Comparison of ENCODE assay signal across 21 cellular contexts in the genomic region with DNA sequence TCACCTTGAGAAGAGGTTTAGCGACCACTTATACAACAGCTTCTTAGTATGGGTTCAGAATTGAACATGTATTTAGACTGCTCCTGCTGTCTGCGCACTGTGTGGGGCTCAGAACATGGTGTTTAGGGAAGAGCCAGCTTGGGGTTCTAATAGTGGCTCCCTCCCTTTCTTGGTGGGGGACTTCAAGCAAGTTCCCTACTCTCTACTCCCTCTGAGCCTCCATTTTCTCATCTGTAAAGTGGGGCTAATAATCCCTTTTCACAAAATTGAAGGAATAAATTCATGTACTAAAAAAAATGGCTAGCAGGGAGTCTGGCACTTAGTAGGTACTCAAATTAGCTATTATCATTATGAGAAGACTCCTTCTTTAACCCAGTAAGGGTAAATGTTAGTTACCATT.
DNase-seq lines count a peak whose midpoint lies in the region; ATAC-seq, FAIRE-seq and TF ChIP-seq lines count a peak whose summit lies in the region.
"Had no signal": no experiment of that assay in that cellular context is flagged by ENCODE, and none has a peak within 500 bp of the region (broad histone marks: within the 10 kb centered on the region; RNA-seq: fewer than 3 reads in every experiment).

No MANE protein-coding gene starts in this region.

- TF ChIP-seq EP300 in HepG2 (IDR thresholded peaks at IDR 0.05; ENCODE audit: low read depth in 2 of 2, low read length in 2 of 2), result no peak
- no peak for TF ChIP-seq EP300 in HepG2 (CRISPR knock-in tag; IDR thresholded peaks at IDR 0.05; ENCODE audit: borderline replicate concordance)
- TF ChIP-seq EP300 in K562 (IDR thresholded peaks at IDR 0.05; ENCODE audit: low read length), result no peak

- 95% methylated on average over 2 of the region's 2 CpGs for WGBS in HepG2 (ENCODE audit: low lambda C conversion rate)
- WGBS in right lobe of liver (ENCODE audit: insufficient coverage, low coverage, low lambda C conversion rate, missing lambda C conversion rate), result 86% methylated on average over 1 of the region's 2 CpGs
- WGBS in K562 (ENCODE audit: insufficient coverage, low coverage, missing lambda C conversion rate), result 21% methylated on average over 2 of the region's 2 CpGs

- no peak for DNase-seq in HepG2 (ENCODE audit: low spot score)
- DNase-seq in right lobe of liver, result no peak
- no peak for DNase-seq in K562 (ENCODE audit: extremely low read depth in 1 of 4, low spot score in 3 of 4)
- no peak for DNase-seq in activated naive CD4-positive, alpha-beta T cell treated with anti-CD3 and anti-CD28 coated beads, Interleukin-2, amount 10 ng/mL, durations not matched to agents 7 days and 5 days
- DNase-seq: AML-193; Caco-2; Calu3; CD4-positive, alpha-beta T cell; CD8-positive, alpha-beta T cell; DMS79 treated with DMSO at 0.1 percent for 48 hours; GF-D8 had no signal

- H3K9ac ChIP-seq in HepG2 (ENCODE audit: insufficient read depth, low read depth, low read length), result no peak overlapping the region
- no peak overlapping the region for H3K9ac ChIP-seq in K562 (ENCODE audit: insufficient read depth in 1 of 2, low read depth in 2 of 2, low read length in 2 of 2)
- H3K9ac ChIP-seq: BLaER1 treated with 17β-estradiol and CSF1 and Interleukin-3, amounts not matched to agents 10 nM and 100 nM had no signal

- in situ Hi-C loops in HepG2 (cut with HindIII; ENCODE audit: extremely low pct_ligation_motif_present, low pct_unique_long_range_greater_than_20kb), result no loop called here
- in situ Hi-C loops in K562 (cut with MboI), result no loop called here

- H3K9me1 ChIP-seq in K562 (ENCODE audit: control insufficient read depth, insufficient read depth, low read length), result no peaks in the 10 kb centered on the region

- H4K20me1 ChIP-seq in HepG2 (ENCODE audit: insufficient read depth, low read length), result no peaks in the 10 kb centered on the region
- H4K20me1 ChIP-seq in K562 (replicated peaks; ENCODE audit: control insufficient read depth, insufficient read depth, low read length), result no peaks in the 10 kb centered on the region
- H4K20me1 ChIP-seq: BLaER1 treated with 17β-estradiol and CSF1 and Interleukin-3, amounts not matched to agents 10 nM and 100 nM had no signal

- FAIRE-seq in HepG2 (lab: Jason Lieb, UNC), result no peak
- no peak for FAIRE-seq in K562 (lab: Jason Lieb, UNC)
- FAIRE-seq: A549, D721Med, G401.6, GM12891, GM19239 had no signal

- H3K36me3 ChIP-seq in HepG2 (replicated peaks in 1 of 2; ENCODE audit: control insufficient read depth in 1 of 2, insufficient read depth in 2 of 2, low read length in 2 of 2) (no peaks in the 10 kb centered on the region), right lobe of liver (no peaks in the 10 kb centered on the region), K562 (ENCODE audit: control insufficient read depth, insufficient read depth, low read length) (no peaks in the 10 kb centered on the region)
- H3K36me3 ChIP-seq: BLaER1 treated with 17β-estradiol and CSF1 and Interleukin-3, amounts not matched to agents 10 nM and 100 nM had no signal

- H3K4me2 ChIP-seq in HepG2 (ENCODE audit: low read depth, low read length) (no peak overlapping the region), K562 (ENCODE audit: insufficient read depth, low read length) (no peak overlapping the region)
- H3K4me2 ChIP-seq: A549; BLaER1 treated with 17β-estradiol and CSF1 and Interleukin-3, amounts not matched to agents 10 nM and 100 nM had no signal

- TF ChIP-seq CTCF in HepG2 (CRISPR knock-in tag; IDR thresholded peaks at IDR 0.05) (no peak), right lobe of liver (IDR thresholded peaks at IDR 0.05) (no peak), K562 (IDR thresholded peaks at IDR 0.05 in 2 of 3, conservative IDR thresholded peaks at IDR 0.05 in 1 of 3; ENCODE audit: insufficient read depth in 2 of 3, low read depth in 1 of 3, low read length in 3 of 3) (no peak)

- H3K27me3 ChIP-seq in HepG2 (ENCODE audit: control insufficient read depth in 1 of 2, insufficient read depth in 2 of 2, low read length in 2 of 2), result no peaks in the 10 kb centered on the region
- H3K27me3 ChIP-seq in right lobe of liver, result no peaks in the 10 kb centered on the region
- no peaks in the 10 kb centered on the region; a peak in 2 of 5 replicates for H3K27me3 ChIP-seq in K562 (ENCODE audit: control insufficient read depth in 2 of 2, insufficient read depth in 2 of 2, low read length in 2 of 2)
- H3K27me3 ChIP-seq: BLaER1 treated with 17β-estradiol and CSF1 and Interleukin-3, amounts not matched to agents 10 nM and 100 nM had no signal

- CTCF ChIA-PET in HepG2 (lab: Yijun Ruan, JAX; ENCODE audit: low intra/inter-chr PET ratio, low total read pairs) (no interaction called here), K562 (lab: Yijun Ruan, JAX; ENCODE audit: low intra/inter-chr PET ratio) (no interaction called here)
- CTCF ChIA-PET in activated naive CD4-positive, alpha-beta T cell treated with anti-CD3 and anti-CD28 coated beads, Interleukin-2, amount 10 ng/mL, durations not matched to agents 7 days and 5 days (lab: Charles Lee), result interaction anchor here (0.9 to 1.3 kb wide), 2 partner anchors 20 to 24 kb away, joined by 3 to 4 read pairs; no protein-coding TSS in a partner anchor

- no TSS peak for BruUV-seq in HepG2 (replicated peaks; lab: Mats Ljungman, UMichigan)
- BruUV-seq in K562 (replicated peaks; lab: Mats Ljungman, UMichigan), result no TSS peak

- ATAC-seq in HepG2 (no peak), right lobe of liver (no peak), K562 (no peak), GM19467 (IDR thresholded peaks at IDR 0.05; ENCODE audit: unreplicated experiment) (no peak)
- ATAC-seq: A549; CD8-positive, alpha-beta T cell had no signal

- H3K4me1 Mint-ChIP-seq in activated naive CD4-positive, alpha-beta T cell treated with anti-CD3 and anti-CD28 coated beads, Interleukin-2, amount 10 ng/mL, durations not matched to agents 7 days and 5 days, result no peaks in the 10 kb centered on the region

- POLR2A ChIA-PET in HepG2 (lab: Yijun Ruan, JAX) (no interaction called here), K562 (lab: Yijun Ruan, JAX) (no interaction called here)

- intact Hi-C loops in HepG2 (cut with micrococcal nuclease; ENCODE audit: unreplicated experiment), result no loop called here
- intact Hi-C loops in right lobe of liver (cut with DNase I), result no loop called here
- intact Hi-C loops in K562 (cut with micrococcal nuclease), result no loop called here

- H2AFZ ChIP-seq in HepG2 (ENCODE audit: low read length) (no peak overlapping the region), K562 (ENCODE audit: low read depth, low read length) (no peak overlapping the region)

- peaks cover 5% of the 10 kb centered on the region for H3K27me3 Mint-ChIP-seq in activated naive CD4-positive, alpha-beta T cell treated with anti-CD3 and anti-CD28 coated beads, Interleukin-2, amount 10 ng/mL, durations not matched to agents 7 days and 5 days
- H3K27me3 Mint-ChIP-seq: CD4-positive, alpha-beta T cell had no signal

- H3K9me3 Mint-ChIP-seq in activated naive CD4-positive, alpha-beta T cell treated with anti-CD3 and anti-CD28 coated beads, Interleukin-2, amount 10 ng/mL, durations not matched to agents 7 days and 5 days, result peaks cover 4% of the 10 kb centered on the region

- H3K79me2 ChIP-seq in HepG2 (ENCODE audit: insufficient read depth, low read length), result no peaks in the 10 kb centered on the region
- H3K79me2 ChIP-seq in K562 (ENCODE audit: control insufficient read depth, insufficient read depth, low read length), result no peaks in the 10 kb centered on the region

- TF ChIP-seq POLR2A in HepG2 (IDR thresholded peaks at IDR 0.05; ENCODE audit: insufficient read depth in 1 of 2, low read depth in 2 of 2, low read length in 2 of 2) (no peak), right lobe of liver (IDR thresholded peaks at IDR 0.05) (no peak), K562 (conservative IDR thresholded peaks at IDR 0.05) (no peak)

- H3K27ac ChIP-seq in HepG2 (ENCODE audit: extremely low read length, insufficient read depth, low read length), result no peak overlapping the region
- H3K27ac ChIP-seq in right lobe of liver, result no peak overlapping the region
- no peak overlapping the region for H3K27ac ChIP-seq in K562 (ENCODE audit: extremely low read depth, low read depth, low read length)
- H3K27ac ChIP-seq: 22Rv1; A549; BLaER1 treated with 17β-estradiol and CSF1 and Interleukin-3, amounts not matched to agents 10 nM and 100 nM; C4-2B had no signal

- no peak overlapping the region for H3K27ac Mint-ChIP-seq in activated naive CD4-positive, alpha-beta T cell treated with anti-CD3 and anti-CD28 coated beads, Interleukin-2, amount 10 ng/mL, durations not matched to agents 7 days and 5 days
- H3K27ac Mint-ChIP-seq: B cell; CD4-positive, alpha-beta T cell; CD8-positive, alpha-beta T cell had no signal

- H3K4me3 Mint-ChIP-seq in activated naive CD4-positive, alpha-beta T cell treated with anti-CD3 and anti-CD28 coated beads, Interleukin-2, amount 10 ng/mL, durations not matched to agents 7 days and 5 days, result no peak overlapping the region
- H3K4me3 Mint-ChIP-seq: B cell; CD4-positive, alpha-beta T cell; CD8-positive, alpha-beta T cell had no signal

- TF ChIP-seq RAD21 in HepG2 (CRISPR knock-in tag; IDR thresholded peaks at IDR 0.05), result no peak
- no peak for TF ChIP-seq RAD21 in K562 (CRISPR knock-in tag; conservative IDR thresholded peaks at IDR 0.05 in 1 of 2, IDR thresholded peaks at IDR 0.05 in 1 of 2)

- H3K36me3 Mint-ChIP-seq in activated naive CD4-positive, alpha-beta T cell treated with anti-CD3 and anti-CD28 coated beads, Interleukin-2, amount 10 ng/mL, durations not matched to agents 7 days and 5 days, result no peaks in the 10 kb centered on the region
- H3K36me3 Mint-ChIP-seq: CD8-positive, alpha-beta T cell had no signal

- H3K9me3 ChIP-seq in HepG2 (ENCODE audit: low read length) (no peaks in the 10 kb centered on the region), right lobe of liver (no peaks in the 10 kb centered on the region), K562 (replicated peaks; ENCODE audit: control insufficient read depth, insufficient read depth, low read depth, low read length) (no peaks in the 10 kb centered on the region)
- H3K9me3 ChIP-seq: A549, Caco-2 had no signal

- H3K4me1 ChIP-seq in HepG2 (ENCODE audit: insufficient read depth, low read length) (peaks cover 42% of the 10 kb centered on the region), right lobe of liver (no peaks in the 10 kb centered on the region), K562 (replicated peaks in 1 of 2; ENCODE audit: control insufficient read depth in 2 of 2, insufficient read depth in 2 of 2, low read length in 2 of 2) (no peaks in the 10 kb centered on the region; a peak in 1 of 5 replicates)
- H3K4me1 ChIP-seq: A549; BLaER1 treated with 17β-estradiol and CSF1 and Interleukin-3, amounts not matched to agents 10 nM and 100 nM; Caco-2 had no signal

- H3K4me3 ChIP-seq in HepG2 (replicated peaks in 1 of 3; ENCODE audit: insufficient read depth in 1 of 3, low read depth in 2 of 3, low read length in 3 of 3) (no peak overlapping the region), right lobe of liver (no peak overlapping the region), K562 (no peak overlapping the region)
- H3K4me3 ChIP-seq: A549; BLaER1 treated with 17β-estradiol and CSF1 and Interleukin-3, amounts not matched to agents 10 nM and 100 nM had no signal

TF ChIP-seq in HepG2, 621 proteins besides CTCF, POLR2A, EP300 and RAD21 (continues in another document):
- TF ChIP-seq ZMYM3 (CRISPR knock-in tag; IDR thresholded peaks at IDR 0.05), result peak; percentile 27; the same call in 1 of the 2 replicates

TF ChIP-seq in K562, 482 proteins besides CTCF, POLR2A, EP300 and RAD21 (continues in another document):
- no peak for TF ChIP-seq GABPA (tag; conservative IDR thresholded peaks at IDR 0.05; ENCODE audit: low read depth)
